ENCODE assay signal across 15 cellular contexts in genomic region chr2:131514408-131515166, GRCh38. TPM values are rescaled to one million over a fixed set of nuclear protein-coding genes. Genes with fewer than 3 reads are reported as not detected.
DNase-seq lines count a peak whose midpoint lies in the region; ATAC-seq, FAIRE-seq and TF ChIP-seq lines count a peak whose summit lies in the region.
"Not testable (repeated sequence)": the region's sequence is repeated elsewhere in the genome, so short reads cannot be mapped to it uniquely, and the experiment has no call there.
"Had no signal": no experiment of that assay in that cellular context is flagged by ENCODE, and none has a peak within 500 bp of the region (broad histone marks: within the 10 kb centered on the region; RNA-seq: fewer than 3 reads in every experiment).

No MANE protein-coding gene starts in this region.

- H3K4me1 ChIP-seq in keratinocyte (ENCODE audit: control insufficient read depth, extremely low read depth, insufficient read depth, low read length): not testable (repeated sequence)

- not testable (repeated sequence) for H3K27me3 Mint-ChIP-seq in CD14-positive monocyte (ENCODE audit: low read depth in 3 of 3); activated CD4-positive, alpha-beta memory T cell treated with anti-CD3 and anti-CD28 coated beads for 36 hours

- TF ChIP-seq CTCF in CD14-positive monocyte (IDR thresholded peaks at IDR 0.05); keratinocyte (optimal IDR thresholded peaks at IDR 0.05 in 1 of 3, IDR thresholded peaks at IDR 0.05 in 1 of 3, conservative IDR thresholded peaks at IDR 0.05 in 1 of 3; ENCODE audit: extremely low read depth in 1 of 3, insufficient read depth in 2 of 3, low read length in 3 of 3): not testable (repeated sequence)

- ATAC-seq in GM18867 (IDR thresholded peaks at IDR 0.05; ENCODE audit: unreplicated experiment) (peak; percentile 68), GM19463 (IDR thresholded peaks at IDR 0.05; ENCODE audit: unreplicated experiment) (peak; percentile 87), HG02571 (IDR thresholded peaks at IDR 0.05; ENCODE audit: unreplicated experiment) (peak; percentile 56), HG03039 (IDR thresholded peaks at IDR 0.05; ENCODE audit: unreplicated experiment) (peak; percentile 60), HG03442 (IDR thresholded peaks at IDR 0.05; ENCODE audit: unreplicated experiment) (peak; percentile 75)

- not testable (repeated sequence) for H2AFZ ChIP-seq in keratinocyte (ENCODE audit: control insufficient read depth, low read length)

- POLR2A ChIA-PET in activated CD4-positive, alpha-beta memory T cell treated with anti-CD3 and anti-CD28 coated beads for 36 hours (lab: Charles Lee): not testable (repeated sequence)

- intact Hi-C loops in CD14-positive monocyte (cut with micrococcal nuclease); activated CD4-positive, alpha-beta memory T cell treated with anti-CD3 and anti-CD28 coated beads for 36 hours (cut with micrococcal nuclease): not testable (repeated sequence)

- peak overlapping the region in 5 of 7 donors; percentile 30 to 71 (median 61) for H3K27ac Mint-ChIP-seq in CD14-positive monocyte
- H3K27ac Mint-ChIP-seq in activated CD4-positive, alpha-beta memory T cell treated with anti-CD3 and anti-CD28 coated beads for 36 hours: peak overlapping the region; percentile 42

- DNase-seq in CD14-positive monocyte (ENCODE audit: low spot score); activated CD4-positive, alpha-beta memory T cell treated with anti-CD3 and anti-CD28 coated beads for 36 hours; keratinocyte (ENCODE audit: low read depth, low spot score): not testable (repeated sequence)

- H3K36me3 ChIP-seq in keratinocyte (ENCODE audit: control insufficient read depth in 2 of 2, extremely low read depth in 1 of 2, insufficient read depth in 2 of 2, low read length in 2 of 2): not testable (repeated sequence)

- H3K4me3 Mint-ChIP-seq in CD14-positive monocyte; activated CD4-positive, alpha-beta memory T cell treated with anti-CD3 and anti-CD28 coated beads for 36 hours: not testable (repeated sequence)

- not testable (repeated sequence) for H3K4me2 ChIP-seq in keratinocyte (ENCODE audit: control insufficient read depth, extremely low read depth, insufficient read depth, low read depth, low read length)

- H3K9ac ChIP-seq in keratinocyte (ENCODE audit: control insufficient read depth, extremely low read depth, insufficient read depth, low read length): not testable (repeated sequence)

- peaks cover 39 to 78% of the 10 kb centered on the region in 2 donors for H3K36me3 Mint-ChIP-seq in CD14-positive monocyte
- H3K36me3 Mint-ChIP-seq in activated CD4-positive, alpha-beta memory T cell treated with anti-CD3 and anti-CD28 coated beads for 36 hours: peaks cover 27% of the 10 kb centered on the region

- not testable (repeated sequence) for H3K9me3 Mint-ChIP-seq in CD14-positive monocyte; activated CD4-positive, alpha-beta memory T cell treated with anti-CD3 and anti-CD28 coated beads for 36 hours

- CTCF ChIA-PET in activated CD4-positive, alpha-beta memory T cell treated with anti-CD3 and anti-CD28 coated beads for 36 hours (lab: Charles Lee): not testable (repeated sequence)

- H3K79me2 ChIP-seq in keratinocyte (ENCODE audit: control insufficient read depth, insufficient read depth, low read length): not testable (repeated sequence)

- not testable (repeated sequence) for H3K4me1 Mint-ChIP-seq in CD14-positive monocyte; activated CD4-positive, alpha-beta memory T cell treated with anti-CD3 and anti-CD28 coated beads for 36 hours (ENCODE audit: low read depth)

- not testable (repeated sequence) for H3K27me3 ChIP-seq in keratinocyte (ENCODE audit: control insufficient read depth, extremely low read depth, insufficient read depth, low read length)

- not testable (repeated sequence) for H3K4me3 ChIP-seq in keratinocyte (ENCODE audit: control insufficient read depth in 2 of 3, extremely low read depth in 1 of 3, insufficient read depth in 2 of 3, low read depth in 1 of 3, low read length in 3 of 3)

- H4K20me1 ChIP-seq in keratinocyte (ENCODE audit: control insufficient read depth, extremely low read depth, insufficient read depth, low read length): not testable (repeated sequence)

- dilution Hi-C loops in keratinocyte (cut with MboI; ENCODE audit: extremely low pct_ligation_motif_present, low sequenced_read_pairs): not testable (repeated sequence)

- not testable (repeated sequence) for H3K9me3 ChIP-seq in keratinocyte (ENCODE audit: control insufficient read depth, low read depth, low read length)

- not testable (repeated sequence) for H3K27ac ChIP-seq in keratinocyte (ENCODE audit: control insufficient read depth, insufficient read depth, low read length)

- not testable (repeated sequence) for H3K9me1 ChIP-seq in keratinocyte (ENCODE audit: control insufficient read depth, extremely low read depth, insufficient read depth, low read length)

- FAIRE-seq in keratinocyte (lab: Jason Lieb, UNC): peak; percentile 13

RNA-seq across cellular contexts. Expression of gene CCDC74A, which starts 13.1 kb away (rescaled TPM):
- not detected for polyA plus RNA-seq in CD14-positive monocyte
- total RNA-seq in activated CD4-positive, alpha-beta memory T cell treated with anti-CD3 and anti-CD28 coated beads for 36 hours: 1 to 10 TPM; 5.5 to 7.0 TPM
- polyA plus RNA-seq in keratinocyte: 3.7 to 5.1 TPM (median 4.3 TPM) in 3 replicates
- polyA plus RNA-seq in keratinocyte (2011; ENCODE audit: low read depth): not detected
- 2.1 and 2.6 TPM in 2 replicates for polyA plus RNA-seq in keratinocyte (2011; cell fraction: cytosol; rRNA removed)
- 5.7 and 5.9 TPM in 2 replicates for polyA plus RNA-seq in keratinocyte (2011; cell fraction: nucleus; rRNA removed)
- polyA plus RNA-seq in keratinocyte (2012; ENCODE audit: low replicate concordance): 0.66 and 3.5 TPM in 2 replicates
- 1.4 to 3.4 TPM (median 2.5 TPM) in 3 replicates for polyA minus RNA-seq in keratinocyte
- polyA minus RNA-seq in keratinocyte (2011; cell fraction: cytosol; rRNA and poly(A)+ RNA removed): 3.8 TPM
- 1.1 and 1.2 TPM in 2 replicates for polyA minus RNA-seq in keratinocyte (2011; cell fraction: nucleus; rRNA and poly(A)+ RNA removed)

RNA-seq across cellular contexts. Expression of gene MZT2A, which starts 22.4 kb away (rescaled TPM):
- polyA plus RNA-seq in CD14-positive monocyte (10 to 100 TPM; 13.6 to 26.0 TPM), keratinocyte (71.2 to 128 TPM (median 82.7 TPM) in 3 replicates)
- 100 to 1,000 TPM; 197 to 208 TPM for total RNA-seq in activated CD4-positive, alpha-beta memory T cell treated with anti-CD3 and anti-CD28 coated beads for 36 hours
- polyA plus RNA-seq in keratinocyte (2011; ENCODE audit: low read depth): 9.5 TPM
- 38.8 and 83.3 TPM in 2 replicates for polyA plus RNA-seq in keratinocyte (2011; cell fraction: cytosol; rRNA removed)
- polyA plus RNA-seq in keratinocyte (2011; cell fraction: nucleus; rRNA removed): 21.0 and 24.1 TPM in 2 replicates
- 74.7 and 182 TPM in 2 replicates for polyA plus RNA-seq in keratinocyte (2012; ENCODE audit: low replicate concordance)
- 11.1 to 16.5 TPM (median 11.5 TPM) in 3 replicates for polyA minus RNA-seq in keratinocyte
- polyA minus RNA-seq in keratinocyte (2011; cell fraction: cytosol; rRNA and poly(A)+ RNA removed): 123 TPM
- polyA minus RNA-seq in keratinocyte (2011; cell fraction: nucleus; rRNA and poly(A)+ RNA removed): 15.3 and 22.2 TPM in 2 replicates

RNA-seq across cellular contexts. Expression of gene TUBA3D, which starts 38.7 kb away (rescaled TPM):
- polyA plus RNA-seq in CD14-positive monocyte (not detected), keratinocyte (not detected in 3 replicates)
- not detected for total RNA-seq in activated CD4-positive, alpha-beta memory T cell treated with anti-CD3 and anti-CD28 coated beads for 36 hours
- not detected for polyA plus RNA-seq in keratinocyte (2011; ENCODE audit: low read depth)
- polyA plus RNA-seq in keratinocyte (2011; cell fraction: cytosol; rRNA removed): not detected in 2 replicates
- not detected in 2 replicates for polyA plus RNA-seq in keratinocyte (2011; cell fraction: nucleus; rRNA removed)
- polyA plus RNA-seq in keratinocyte (2012; ENCODE audit: low replicate concordance): 0.10 and 0.21 TPM in 2 replicates
- not detected in 3 replicates for polyA minus RNA-seq in keratinocyte
- polyA minus RNA-seq in keratinocyte (2011; cell fraction: cytosol; rRNA and poly(A)+ RNA removed): not detected
- not detected in 2 replicates for polyA minus RNA-seq in keratinocyte (2011; cell fraction: nucleus; rRNA and poly(A)+ RNA removed)
- total RNA-seq: activated T-cell treated with anti-CD3 and anti-CD28 coated beads, Interleukin-2, amount 50 U/mL, for 4 hours; breast epithelium; dermis blood vessel endothelial cell; gastroesophageal sphincter; HFFc6; mononuclear cell; RPMI7951 had no signal
